In genomic region chr1:211935448-211935970, GRCh38 we compare ENCODE assay signal across 10 cellular contexts.
DNase-seq lines count a peak whose midpoint lies in the region; ATAC-seq and TF ChIP-seq lines count a peak whose summit lies in the region.
"Had no signal": no experiment of that assay in that cellular context is flagged by ENCODE, and none has a peak within 500 bp of the region (broad histone marks: within the 10 kb centered on the region; RNA-seq: fewer than 3 reads in every experiment).

No MANE protein-coding gene starts in this region.

- H3K36me3 ChIP-seq in HEK293 (ENCODE audit: control insufficient read depth in 2 of 2, insufficient read depth in 1 of 2, low read length in 2 of 2) (peaks cover 0 to 5% of the 10 kb centered on the region in 2 experiments; a peak in 1 of 3 replicates), PC-3 (ENCODE audit: low read depth, low read length) (no peaks in the 10 kb centered on the region)

- H3K9ac ChIP-seq in PC-3 (ENCODE audit: low read length): no peak overlapping the region
- H3K9ac ChIP-seq: parathyroid adenoma had no signal

- TF ChIP-seq CTCF in HEK293 (tag by site-specific recombination; IDR thresholded peaks at IDR 0.05) (no peak), PC-3 (conservative IDR thresholded peaks at IDR 0.05; ENCODE audit: low read depth, low read length) (no peak)

- POLR2A ChIA-PET in HEK293 (lab: Yijun Ruan, JAX) (no interaction called here), PC-3 (lab: Charles Lee; ENCODE audit: unreplicated experiment) (no interaction called here)

- no peak overlapping the region for H3K27ac ChIP-seq in HEK293 (ENCODE audit: extremely low read depth, low read depth, low read length)
- no peak overlapping the region for H3K27ac ChIP-seq in PC-3 (ENCODE audit: low read length)
- H3K27ac ChIP-seq: epithelial cell of prostate, parathyroid adenoma had no signal

- no peaks in the 10 kb centered on the region for H4K20me1 ChIP-seq in PC-3 (ENCODE audit: low read length)

- H3K4me1 ChIP-seq in HEK293 (ENCODE audit: control insufficient read depth, insufficient read depth, low read length): no peaks in the 10 kb centered on the region
- no peaks in the 10 kb centered on the region for H3K4me1 ChIP-seq in PC-3 (ENCODE audit: insufficient read depth, low read length)
- H3K4me1 ChIP-seq: parathyroid adenoma had no signal

- DNase-seq in PC-3 (no peak), sciatic nerve (ENCODE audit: low spot score) (no peak), left cardiac atrium (no peak), dedifferentiated amniotic fluid mesenchymal stem cell (ENCODE audit: extremely low spot score) (no peak), AG08396 (ENCODE audit: low spot score) (no peak)
- DNase-seq in stimulated activated CD4-positive, alpha-beta T cell treated with anti-CD3 and anti-CD28 coated beads, Interleukin-15, amount 100 ng/mL, for 48 hours (ENCODE audit: low read depth in 2 of 2): peak; percentile 70 to 73

- no peaks in the 10 kb centered on the region for H3K9me3 ChIP-seq in HEK293 (ENCODE audit: control insufficient read depth, insufficient read depth, low read depth, low read length)
- no peaks in the 10 kb centered on the region for H3K9me3 ChIP-seq in PC-3 (ENCODE audit: low read length)

- H3K4me2 ChIP-seq in PC-3 (ENCODE audit: low read length): no peak overlapping the region

- no peak overlapping the region for H2AFZ ChIP-seq in PC-3 (ENCODE audit: low read length)
- H2AFZ ChIP-seq: parathyroid adenoma had no signal

- CTCF ChIA-PET in HEK293 (lab: Yijun Ruan, JAX) (interaction anchor here (1.3 kb wide), 1 partner anchor 99 kb away, joined by 4 read pairs; the partner anchor contains the start of genes DTL and INTS7), PC-3 (lab: Charles Lee) (no interaction called here)

- H3K4me3 ChIP-seq in HEK293 (ENCODE audit: low read depth, low read length) (no peak overlapping the region), PC-3 (ENCODE audit: low read length) (no peak overlapping the region)

- H3K27me3 ChIP-seq in PC-3 (ENCODE audit: low read length): no peaks in the 10 kb centered on the region

- ATAC-seq in GM18870 (IDR thresholded peaks at IDR 0.05; ENCODE audit: unreplicated experiment): peak; percentile 79
- no peak for ATAC-seq in PC-3
- no peak for ATAC-seq in sciatic nerve
- no peak for ATAC-seq in left cardiac atrium

- BruUV-seq in PC-3 (replicated peaks; lab: Mats Ljungman, UMichigan): TSS peak; percentile 5

- no peaks in the 10 kb centered on the region for H3K79me2 ChIP-seq in PC-3 (ENCODE audit: low read length)
- H3K79me2 ChIP-seq: parathyroid adenoma had no signal

- H3F3A ChIP-seq in PC-3 (ENCODE audit: low read length, unreplicated experiment): no peaks in the 10 kb centered on the region

- no peaks in the 10 kb centered on the region for H3K9me2 ChIP-seq in PC-3 (replicated peaks; ENCODE audit: low read length)

- intact Hi-C loops in PC-3 (cut with micrococcal nuclease): no loop called here
- intact Hi-C loops in sciatic nerve (cut with DNase I): no loop called here
- intact Hi-C loops in left cardiac atrium (cut with DNase I): no loop called here

TF ChIP-seq in HEK293, 187 proteins besides CTCF, POLR2A, EP300 and RAD21:
- TF ChIP-seq ZNF155 (tag by site-specific recombination; IDR thresholded peaks at IDR 0.05) (no peak), PBX3 (CRISPR knock-in tag; IDR thresholded peaks at IDR 0.05) (no peak), ZNF645 (tag by site-specific recombination; IDR thresholded peaks at IDR 0.05) (no peak), PRDM1 (tag by site-specific recombination; IDR thresholded peaks at IDR 0.05) (peak; percentile 69), ZNF548 (tag by site-specific recombination; IDR thresholded peaks at IDR 0.05) (no peak), ZNF341 (tag by site-specific recombination; IDR thresholded peaks at IDR 0.05; ENCODE audit: low read depth) (no peak), OVOL3 (tag by site-specific recombination; IDR thresholded peaks at IDR 0.05) (no peak)
- TF ChIP-seq, protein P1, sequence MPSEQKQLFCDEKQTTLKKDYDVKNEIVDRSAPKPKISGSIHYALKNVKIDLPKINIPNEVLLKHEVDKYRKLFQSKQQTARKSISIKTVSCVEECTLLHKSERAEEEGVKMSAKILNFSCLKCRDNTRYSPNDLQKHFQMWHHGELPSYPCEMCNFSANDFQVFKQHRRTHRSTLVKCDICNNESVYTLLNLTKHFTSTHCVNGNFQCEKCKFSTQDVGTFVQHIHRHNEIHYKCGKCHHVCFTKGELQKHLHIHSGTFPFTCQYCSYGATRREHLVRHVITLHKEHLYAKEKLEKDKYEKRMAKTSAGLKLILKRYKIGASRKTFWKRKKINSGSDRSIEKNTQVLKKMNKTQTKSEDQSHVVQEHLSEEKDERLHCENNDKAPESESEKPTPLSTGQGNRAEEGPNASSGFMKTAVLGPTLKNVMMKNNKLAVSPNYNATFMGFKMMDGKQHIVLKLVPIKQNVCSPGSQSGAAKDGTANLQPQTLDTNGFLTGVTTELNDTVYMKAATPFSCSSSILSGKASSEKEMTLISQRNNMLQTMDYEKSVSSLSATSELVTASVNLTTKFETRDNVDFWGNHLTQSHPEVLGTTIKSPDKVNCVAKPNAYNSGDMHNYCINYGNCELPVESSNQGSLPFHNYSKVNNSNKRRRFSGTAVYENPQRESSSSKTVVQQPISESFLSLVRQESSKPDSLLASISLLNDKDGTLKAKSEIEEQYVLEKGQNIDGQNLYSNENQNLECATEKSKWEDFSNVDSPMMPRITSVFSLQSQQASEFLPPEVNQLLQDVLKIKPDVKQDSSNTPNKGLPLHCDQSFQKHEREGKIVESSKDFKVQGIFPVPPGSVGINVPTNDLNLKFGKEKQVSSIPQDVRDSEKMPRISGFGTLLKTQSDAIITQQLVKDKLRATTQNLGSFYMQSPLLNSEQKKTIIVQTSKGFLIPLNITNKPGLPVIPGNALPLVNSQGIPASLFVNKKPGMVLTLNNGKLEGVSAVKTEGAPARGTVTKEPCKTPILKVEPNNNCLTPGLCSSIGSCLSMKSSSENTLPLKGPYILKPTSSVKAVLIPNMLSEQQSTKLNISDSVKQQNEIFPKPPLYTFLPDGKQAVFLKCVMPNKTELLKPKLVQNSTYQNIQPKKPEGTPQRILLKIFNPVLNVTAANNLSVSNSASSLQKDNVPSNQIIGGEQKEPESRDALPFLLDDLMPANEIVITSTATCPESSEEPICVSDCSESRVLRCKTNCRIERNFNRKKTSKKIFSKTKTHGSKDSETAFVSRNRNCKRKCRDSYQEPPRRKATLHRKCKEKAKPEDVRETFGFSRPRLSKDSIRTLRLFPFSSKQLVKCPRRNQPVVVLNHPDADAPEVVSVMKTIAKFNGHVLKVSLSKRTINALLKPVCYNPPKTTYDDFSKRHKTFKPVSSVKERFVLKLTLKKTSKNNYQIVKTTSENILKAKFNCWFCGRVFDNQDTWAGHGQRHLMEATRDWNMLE (tag by site-specific recombination; conservative IDR thresholded peaks at IDR 0.05; ENCODE audit: low read depth): no peak
- TF ChIP-seq, protein P2, sequence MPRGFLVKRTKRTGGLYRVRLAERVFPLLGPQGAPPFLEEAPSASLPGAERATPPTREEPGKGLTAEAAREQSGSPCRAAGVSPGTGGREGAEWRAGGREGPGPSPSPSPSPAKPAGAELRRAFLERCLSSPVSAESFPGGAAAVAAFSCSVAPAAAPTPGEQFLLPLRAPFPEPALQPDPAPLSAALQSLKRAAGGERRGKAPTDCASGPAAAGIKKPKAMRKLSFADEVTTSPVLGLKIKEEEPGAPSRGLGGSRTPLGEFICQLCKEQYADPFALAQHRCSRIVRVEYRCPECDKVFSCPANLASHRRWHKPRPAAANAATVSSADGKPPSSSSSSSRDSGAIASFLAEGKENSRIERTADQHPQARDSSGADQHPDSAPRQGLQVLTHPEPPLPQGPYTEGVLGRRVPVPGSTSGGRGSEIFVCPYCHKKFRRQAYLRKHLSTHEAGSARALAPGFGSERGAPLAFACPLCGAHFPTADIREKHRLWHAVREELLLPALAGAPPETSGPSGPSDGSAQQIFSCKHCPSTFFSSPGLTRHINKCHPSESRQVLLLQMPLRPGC (tag by site-specific recombination; IDR thresholded peaks at IDR 0.05): no peak

Comparison
In these comparisons a context has a peak if more than half of its experiments do, and no peak if none do; other contexts are left out.
1. DNase-seq: peak in stimulated activated CD4-positive, alpha-beta T cell treated with anti-CD3 and anti-CD28 coated beads, Interleukin-15, amount 100 ng/mL, for 48 hours (2 of 2); none in PC-3 (single experiment), sciatic nerve (single experiment), left cardiac atrium (single experiment), dedifferentiated amniotic fluid mesenchymal stem cell (single experiment) and AG08396 (single experiment).